Comparison of ENCODE assay signal across 9 cellular contexts in genomic region chr12:49369723-49370145, GRCh38. TPM values are rescaled to one million over a fixed set of nuclear protein-coding genes. Genes with fewer than 3 reads are reported as not detected.
A peak's percentile ranks its signal among the peaks of the same experiment; 100 is the strongest.
DNase-seq lines count a peak whose midpoint lies in the region; ATAC-seq and TF ChIP-seq lines count a peak whose summit lies in the region.
"Had no signal": no experiment of that assay in that cellular context is flagged by ENCODE, and none has a peak within 500 bp of the region (broad histone marks: within the 10 kb centered on the region; RNA-seq: fewer than 3 reads in every experiment).

No MANE protein-coding gene starts in this region.

- TF ChIP-seq CTCF in CD14-positive monocyte (IDR thresholded peaks at IDR 0.05) (peak; percentile 16), brain microvascular endothelial cell (IDR thresholded peaks at IDR 0.05; ENCODE audit: low read depth, low read length, missing control alignments) (peak; percentile 67)

- no peaks in the 10 kb centered on the region for H3K9me3 ChIP-seq in naive thymus-derived CD4-positive, alpha-beta T cell (ENCODE audit: control insufficient read depth in 2 of 3, low read length in 3 of 3)

- H3K4me3 ChIP-seq in brain microvascular endothelial cell (ENCODE audit: low read depth, low read length): peak overlapping the region; percentile 7
- H3K4me3 ChIP-seq in naive thymus-derived CD4-positive, alpha-beta T cell (ENCODE audit: low read length): no peak overlapping the region

- no peak for DNase-seq in CD14-positive monocyte (ENCODE audit: low spot score)
- DNase-seq in NCI-H82 (lab: John Stamatoyannopoulos, UW): peak; percentile 66
- DNase-seq in brain microvascular endothelial cell: no peak
- DNase-seq in naive thymus-derived CD4-positive, alpha-beta T cell: peak in 2 of 9 donors; percentile 14 to 26
- no peak for DNase-seq in nucleus accumbens (lab: John Stamatoyannopoulos, UW)

- in situ Hi-C loops in brain microvascular endothelial cell (cut with HindIII; ENCODE audit: low pct_ligation_motif_present, low sequenced_read_pairs): loop anchor here (25.0 kb wide), 1 partner anchor 143 kb away; no protein-coding TSS in a partner anchor

- H3K4me1 Mint-ChIP-seq in CD14-positive monocyte: peaks cover 36% of the 10 kb centered on the region
- peaks cover 11 to 43% (median 31%) of the 10 kb centered on the region in 7 donors for H3K4me1 Mint-ChIP-seq in naive thymus-derived CD4-positive, alpha-beta T cell

- peaks cover 0 to 2% (median 0%) of the 10 kb centered on the region in 3 donors for H3K27me3 Mint-ChIP-seq in CD14-positive monocyte (ENCODE audit: low read depth in 3 of 3)
- no peaks in the 10 kb centered on the region for H3K27me3 Mint-ChIP-seq in naive thymus-derived CD4-positive, alpha-beta T cell

- CTCF ChIA-PET in naive thymus-derived CD4-positive, alpha-beta T cell (lab: Charles Lee): interaction anchor here (0.6 to 1.3 kb wide), 2 partner anchors 10 to 465 kb away, joined by 3 to 10 read pairs; no protein-coding TSS in a partner anchor

- H3K4me3 Mint-ChIP-seq in CD14-positive monocyte: no peak overlapping the region
- H3K4me3 Mint-ChIP-seq in naive thymus-derived CD4-positive, alpha-beta T cell: peak overlapping the region in 5 of 10 donors; percentile 11 to 46 (median 20)

- H3K27me3 ChIP-seq in brain microvascular endothelial cell (replicated peaks): no peaks in the 10 kb centered on the region
- H3K27me3 ChIP-seq in naive thymus-derived CD4-positive, alpha-beta T cell (ENCODE audit: control insufficient read depth in 2 of 2, insufficient read depth in 2 of 2, low read length in 2 of 2): no peaks in the 10 kb centered on the region

- TF ChIP-seq POLR2A in GM18505 (IDR thresholded peaks at IDR 0.05; ENCODE audit: borderline replicate concordance, extremely low read depth, insufficient read depth, insufficient read length): peak; percentile 26

- POLR2A ChIA-PET in naive thymus-derived CD4-positive, alpha-beta T cell (lab: Charles Lee): interaction anchor here (1.2 to 1.5 kb wide), 2 partner anchors 27 to 142 kb away, joined by 3 read pairs; no protein-coding TSS in a partner anchor

- peaks cover 0 to 4% of the 10 kb centered on the region in 2 donors for H3K36me3 Mint-ChIP-seq in CD14-positive monocyte
- H3K36me3 Mint-ChIP-seq in naive thymus-derived CD4-positive, alpha-beta T cell: peaks cover 0 to 5% (median 0%) of the 10 kb centered on the region in 5 donors

- peaks cover 0 to 15% of the 10 kb centered on the region in 2 donors for H3K4me1 ChIP-seq in naive thymus-derived CD4-positive, alpha-beta T cell (ENCODE audit: control insufficient read depth in 2 of 2, insufficient read depth in 2 of 2, low read length in 2 of 2)

- no peaks in the 10 kb centered on the region for H3K9me3 Mint-ChIP-seq in CD14-positive monocyte
- no peaks in the 10 kb centered on the region for H3K9me3 Mint-ChIP-seq in naive thymus-derived CD4-positive, alpha-beta T cell

- peak overlapping the region; percentile 33 for H3K27ac ChIP-seq in brain microvascular endothelial cell
- peak overlapping the region; percentile 9 for H3K27ac ChIP-seq in naive thymus-derived CD4-positive, alpha-beta T cell (ENCODE audit: low read depth, low read length)

- H3K27ac Mint-ChIP-seq in CD14-positive monocyte: no peak overlapping the region
- H3K27ac Mint-ChIP-seq in naive thymus-derived CD4-positive, alpha-beta T cell: peak overlapping the region in 7 of 9 donors; percentile 5 to 86 (median 56)

- intact Hi-C loops in CD14-positive monocyte (cut with micrococcal nuclease): no loop called here
- intact Hi-C loops in naive thymus-derived CD4-positive, alpha-beta T cell (cut with micrococcal nuclease): loop anchor here (5.0 to 10.0 kb wide), 4 partner anchors 198 to 373 kb away; partner anchors contain the start of genes FMNL3 (in 1 of the 2), MCRS1 (in 1 of the 2), PRPF40B (in 1 of the 2) and TMBIM6 (in 1 of the 2)

- peaks cover 9% of the 10 kb centered on the region for H3K36me3 ChIP-seq in brain microvascular endothelial cell (replicated peaks)
- peaks cover 0 to 10% (median 0%) of the 10 kb centered on the region in 3 experiments for H3K36me3 ChIP-seq in naive thymus-derived CD4-positive, alpha-beta T cell (ENCODE audit: control insufficient read depth in 2 of 3, insufficient read depth in 3 of 3, low read length in 3 of 3)

- ATAC-seq in GM18505 (IDR thresholded peaks at IDR 0.05; ENCODE audit: unreplicated experiment) (no peak), HG02970 (IDR thresholded peaks at IDR 0.05; ENCODE audit: low FRiP score, unreplicated experiment) (peak; percentile 29)
- ATAC-seq in naive thymus-derived CD4-positive, alpha-beta T cell: no peak
- ATAC-seq in activated CD4-positive, CD25-positive, alpha-beta regulatory T cell treated with anti-CD3 and anti-CD28 coated beads, Interleukin-2, amount 50 U/mL, for 24 hours: no peak

RNA-seq across cellular contexts. Expression of gene SPATS2, which starts 2.5 kb away (rescaled TPM):
- polyA plus RNA-seq in CD14-positive monocyte: 1 to 10 TPM; 1.1 to 1.8 TPM
- total RNA-seq in naive thymus-derived CD4-positive, alpha-beta T cell: 1 to 10 TPM; 7.4 to 9.8 (median 8.9) TPM
- polyA plus RNA-seq in naive thymus-derived CD4-positive, alpha-beta T cell: 1 to 10 TPM; 3.0 to 7.8 TPM

RNA-seq across cellular contexts. Expression of gene DNAJC22, which starts 23.0 kb away (rescaled TPM):
- polyA plus RNA-seq in CD14-positive monocyte: not detected
- not detected for total RNA-seq in naive thymus-derived CD4-positive, alpha-beta T cell
- not detected for polyA plus RNA-seq in naive thymus-derived CD4-positive, alpha-beta T cell
- total RNA-seq: activated CD8-positive, alpha-beta memory T cell treated with anti-CD3 and anti-CD28 coated beads for 36 hours had no signal

RNA-seq across cellular contexts. Expression of gene C1QL4, which starts 32.7 kb away (rescaled TPM):
- polyA plus RNA-seq in CD14-positive monocyte: not detected
- not detected for total RNA-seq in naive thymus-derived CD4-positive, alpha-beta T cell
- polyA plus RNA-seq in naive thymus-derived CD4-positive, alpha-beta T cell: not detected
- total RNA-seq: activated CD8-positive, alpha-beta memory T cell treated with anti-CD3 and anti-CD28 coated beads for 36 hours had no signal

RNA-seq across cellular contexts. Expression of gene TROAP, which starts 46.7 kb away (rescaled TPM):
- polyA plus RNA-seq in CD14-positive monocyte: not detected
- total RNA-seq in naive thymus-derived CD4-positive, alpha-beta T cell: 10 to 100 TPM in 1 of 5 experiments, 1 to 10 TPM in 2, under 1 TPM in 1, not detected in 1; 0.83 to 58.2 (median 1.3) TPM
- polyA plus RNA-seq in naive thymus-derived CD4-positive, alpha-beta T cell: under 1 TPM in 1 of 2 donors, not detected in 1; 0.21 TPM

Comparison
In these comparisons a context has a peak if more than half of its experiments do, and no peak if none do; other contexts are left out.
1. H3K27ac Mint-ChIP-seq: peak in naive thymus-derived CD4-positive, alpha-beta T cell (7 of 9); none in CD14-positive monocyte (0 of 7).
2. intact Hi-C loops: an anchor here in naive thymus-derived CD4-positive, alpha-beta T cell (5.0 to 10.0 kb wide); none called in CD14-positive monocyte.